13 cellular contexts compared by ENCODE assay signal in genomic region chr1:209797978-209798639, GRCh38. TPM values are rescaled to one million over a fixed set of nuclear protein-coding genes. Genes with fewer than 3 reads are reported as not detected.
DNase-seq lines count a peak whose midpoint lies in the region; ATAC-seq, FAIRE-seq and TF ChIP-seq lines count a peak whose summit lies in the region.
"Had no signal": no experiment of that assay in that cellular context is flagged by ENCODE, and none has a peak within 500 bp of the region (broad histone marks: within the 10 kb centered on the region; RNA-seq: fewer than 3 reads in every experiment).

No MANE protein-coding gene starts in this region.

- H3K9me3 ChIP-seq in K562 (replicated peaks; ENCODE audit: control insufficient read depth, insufficient read depth, low read depth, low read length), result no peaks in the 10 kb centered on the region

- no peak overlapping the region for H3K4me3 Mint-ChIP-seq in naive B cell

- CTCF ChIA-PET in K562 (lab: Yijun Ruan, JAX; ENCODE audit: low intra/inter-chr PET ratio), result no interaction called here

- in situ Hi-C loops in K562 (cut with MboI) (no loop called here), GM13977 (cut with MboI; ENCODE audit: low pct_unique_long_range_greater_than_20kb, low sequenced_read_pairs, unreplicated experiment) (no loop called here)

- H3K27ac ChIP-seq in K562 (ENCODE audit: extremely low read depth, low read depth, low read length), result no peak overlapping the region

- H3K4me1 ChIP-seq in K562 (replicated peaks in 1 of 2; ENCODE audit: control insufficient read depth in 2 of 2, insufficient read depth in 2 of 2, low read length in 2 of 2), result 0 out of 5 replicates have a peak, but pooled peaks cover 0 to 2% of the 10 kb centered on the region in 2 experiments

- intact Hi-C loops in K562 (cut with micrococcal nuclease), result no loop called here

- peaks cover 29 to 49% (median 44%) of the 10 kb centered on the region in 3 donors for H3K27me3 Mint-ChIP-seq in naive B cell

- WGBS in K562 (ENCODE audit: insufficient coverage, low coverage, missing lambda C conversion rate), result 27% methylated on average over 9 of the region's 9 CpGs

- peak; percentile 65 for FAIRE-seq in K562 (lab: Jason Lieb, UNC)

- BruUV-seq in K562 (replicated peaks; lab: Mats Ljungman, UMichigan), result no TSS peak

- H3K36me3 ChIP-seq in K562 (ENCODE audit: control insufficient read depth, insufficient read depth, low read length), result no peaks in the 10 kb centered on the region

- no peaks in the 10 kb centered on the region for H3K79me2 ChIP-seq in K562 (ENCODE audit: control insufficient read depth, insufficient read depth, low read length)

- H3K27me3 ChIP-seq in K562 (ENCODE audit: control insufficient read depth in 2 of 2, insufficient read depth in 2 of 2, low read length in 2 of 2), result peaks cover 31 to 37% of the 10 kb centered on the region in 2 experiments

- H3K4me3 ChIP-seq in K562, result no peak overlapping the region

- H2AFZ ChIP-seq in K562 (ENCODE audit: low read depth, low read length), result no peak overlapping the region

- peak; percentile 25; the same call in 1 of the 3 replicates for TF ChIP-seq CTCF in GM12872 (IDR thresholded peaks at IDR 0.05; ENCODE audit: insufficient read depth, low read depth, low read length)
- TF ChIP-seq CTCF in K562 (IDR thresholded peaks at IDR 0.05 in 2 of 3, conservative IDR thresholded peaks at IDR 0.05 in 1 of 3; ENCODE audit: insufficient read depth in 2 of 3, low read depth in 1 of 3, low read length in 3 of 3), result peak; percentile 50 to 54 (median 52)
- TF ChIP-seq CTCF in GM13977 (IDR thresholded peaks at IDR 0.05; ENCODE audit: extremely low read depth, insufficient read depth, missing control alignments), result no peak

- no peak overlapping the region for H3K9ac ChIP-seq in K562 (ENCODE audit: insufficient read depth in 1 of 2, low read depth in 2 of 2, low read length in 2 of 2)

- peaks cover 0 to 6% (median 5%) of the 10 kb centered on the region in 3 donors for H3K4me1 Mint-ChIP-seq in naive B cell

- DNase-seq in NCI-H69 (lab: John Stamatoyannopoulos, UW) (peak; percentile 14), K562 (ENCODE audit: extremely low read depth in 1 of 4, low spot score in 3 of 4) (peak in 1 of 4 experiments; percentile 29), naive B cell (no peak), HuH-7 (ENCODE audit: low spot score) (no peak), T-helper 1 cell (no peak), NCI-H748 treated with DMSO at 0.1 percent for 48 hours (lab: John Stamatoyannopoulos, UW) (no peak), GM13977 (ENCODE audit: low spot score) (no peak)
- DNase-seq: kidney glomerular epithelial cell, NCI-H2171 had no signal

- H3K9me1 ChIP-seq in K562 (ENCODE audit: control insufficient read depth, insufficient read depth, low read length), result no peaks in the 10 kb centered on the region

- no peak overlapping the region for H3K4me2 ChIP-seq in K562 (ENCODE audit: insufficient read depth, low read length)

- no peak for TF ChIP-seq EP300 in K562 (IDR thresholded peaks at IDR 0.05; ENCODE audit: low read length)

- H3K9me3 Mint-ChIP-seq in naive B cell, result peaks cover 0 to 3% (median 0%) of the 10 kb centered on the region in 7 donors

- H3K36me3 Mint-ChIP-seq in naive B cell, result peaks cover 0 to 6% of the 10 kb centered on the region in 2 donors

- TF ChIP-seq RAD21 in K562 (CRISPR knock-in tag; conservative IDR thresholded peaks at IDR 0.05 in 1 of 2, IDR thresholded peaks at IDR 0.05 in 1 of 2), result peak in 1 of 2 experiments; percentile 38; a peak in 2 of 4 replicates

- peak overlapping the region in 1 of 6 donors; percentile 17 for H3K27ac Mint-ChIP-seq in naive B cell

- no peak for TF ChIP-seq POLR2A in K562 (conservative IDR thresholded peaks at IDR 0.05)

- POLR2A ChIA-PET in K562 (lab: Yijun Ruan, JAX), result interaction anchor here (0.7 kb wide), 1 partner anchor 35 kb away, joined by 3 read pairs; no protein-coding TSS in a partner anchor

- ATAC-seq in K562 (peak; percentile 84), naive B cell (ENCODE audit: low read depth in 2 of 2) (peak; percentile 33 to 38)

- no peaks in the 10 kb centered on the region for H4K20me1 ChIP-seq in K562 (replicated peaks; ENCODE audit: control insufficient read depth, insufficient read depth, low read length)

RNA-seq across cellular contexts. Expression of gene IRF6, which starts 7.8 kb away (rescaled TPM):
- total RNA-seq in K562 (2011; cell fraction: chromatin; rRNA removed; ENCODE audit: low replicate concordance), result 0.63 and 1.3 TPM in 2 replicates
- total RNA-seq in K562 (2011; cell fraction: nucleolus; rRNA removed), result 0.33 and 0.53 TPM in 2 replicates
- 0.53 and 0.88 TPM in 2 replicates for total RNA-seq in K562 (2011; cell fraction: nucleoplasm; rRNA removed)
- total RNA-seq in K562 (2014; rRNA removed) (0.32 and 0.37 TPM in 2 replicates), K562 (2014; rRNA removed; fragmentation: Illumina TruSeq; extraction: Trizol) (0.22 and 0.25 TPM in 2 replicates), K562 (2015; rRNA removed; fragmentation: Illumina TruSeq; extraction: Trizol) (0.08 and 0.11 TPM in 2 replicates), K562 (2021) (0.20 and 0.29 TPM in 2 replicates)
- polyA plus RNA-seq in K562 (2011; rRNA removed) (0.64 and 0.65 TPM in 2 replicates), K562 (2014; fragmentation: Illumina TruSeq; extraction: Trizol) (0.10 and 0.15 TPM in 2 replicates), K562 (2014; fragmentation: Nextera tagmentation; extraction: Ambion mirVana) (under 1 TPM; 0.04 to 0.17 TPM), K562 (2014; rRNA removed) (0.03 and 0.11 TPM in 2 replicates), naive B cell (ENCODE audit: low read depth in 6 of 6) (1 to 10 TPM in 4 of 6 donors, under 1 TPM in 1, not detected in 1; 0.54 to 2.4 (median 1.8) TPM)
- polyA plus RNA-seq in K562 (2011; cell fraction: cytosol; rRNA removed), result 0.50 and 0.51 TPM in 2 replicates
- 0.35 and 0.57 TPM in 2 replicates for polyA plus RNA-seq in K562 (2011; cell fraction: nucleus; rRNA removed)
- 0.21 and 0.80 TPM in 2 replicates for polyA plus RNA-seq in K562 (2012)
- 0.57 and 0.84 TPM in 2 replicates for polyA minus RNA-seq in K562 (2011; rRNA and poly(A)+ RNA removed)
- polyA minus RNA-seq in K562 (2011; cell fraction: cytosol; rRNA and poly(A)+ RNA removed), result 0.36 and 0.76 TPM in 2 replicates
- 0.13 and 0.56 TPM in 2 replicates for polyA minus RNA-seq in K562 (2011; cell fraction: nucleus; rRNA and poly(A)+ RNA removed)
- total RNA-seq: T-helper 2 cell treated with Interferon-gamma antibody and Interleukin-4, amounts not matched to agents 100 ng/mL and 5 ng/mL, for 36 hours had no signal
- polyA plus RNA-seq: neural cell had no signal

RNA-seq across cellular contexts. Expression of gene C1orf74, which starts 13.8 kb away (rescaled TPM):
- 5.3 and 6.8 TPM in 2 replicates for total RNA-seq in K562 (2011; cell fraction: chromatin; rRNA removed; ENCODE audit: low replicate concordance)
- total RNA-seq in K562 (2011; cell fraction: nucleolus; rRNA removed), result 5.9 and 6.8 TPM in 2 replicates
- total RNA-seq in K562 (2011; cell fraction: nucleoplasm; rRNA removed), result 7.3 and 8.0 TPM in 2 replicates
- total RNA-seq in K562 (2014; rRNA removed) (4.0 and 4.3 TPM in 2 replicates), K562 (2014; rRNA removed; fragmentation: Illumina TruSeq; extraction: Trizol) (5.7 and 6.5 TPM in 2 replicates), K562 (2015; rRNA removed; fragmentation: Illumina TruSeq; extraction: Trizol) (5.7 and 6.5 TPM in 2 replicates), K562 (2021) (4.7 and 4.9 TPM in 2 replicates)
- polyA plus RNA-seq in K562 (2011; rRNA removed) (5.8 and 7.4 TPM in 2 replicates), K562 (2014; fragmentation: Illumina TruSeq; extraction: Trizol) (5.3 and 5.7 TPM in 2 replicates), K562 (2014; fragmentation: Nextera tagmentation; extraction: Ambion mirVana) (1 to 10 TPM; 5.7 to 7.6 TPM), K562 (2014; rRNA removed) (4.0 and 4.9 TPM in 2 replicates), naive B cell (ENCODE audit: low read depth in 6 of 6) (1 to 10 TPM in 1 of 6 donors, under 1 TPM in 5; 0.45 to 1.9 (median 0.66) TPM)
- 4.4 and 4.9 TPM in 2 replicates for polyA plus RNA-seq in K562 (2011; cell fraction: cytosol; rRNA removed)
- 3.7 and 4.5 TPM in 2 replicates for polyA plus RNA-seq in K562 (2011; cell fraction: nucleus; rRNA removed)
- polyA plus RNA-seq in K562 (2012), result 3.2 and 3.4 TPM in 2 replicates
- polyA minus RNA-seq in K562 (2011; rRNA and poly(A)+ RNA removed), result 10.9 and 11.2 TPM in 2 replicates
- polyA minus RNA-seq in K562 (2011; cell fraction: cytosol; rRNA and poly(A)+ RNA removed), result 2.0 and 4.0 TPM in 2 replicates
- polyA minus RNA-seq in K562 (2011; cell fraction: nucleus; rRNA and poly(A)+ RNA removed), result 8.6 and 17.5 TPM in 2 replicates

RNA-seq across cellular contexts. Expression of gene UTP25, which starts 29.7 kb away (rescaled TPM):
- total RNA-seq in K562 (2011; cell fraction: chromatin; rRNA removed; ENCODE audit: low replicate concordance), result 18.3 and 30.1 TPM in 2 replicates
- total RNA-seq in K562 (2011; cell fraction: nucleolus; rRNA removed), result 10.3 and 13.0 TPM in 2 replicates
- 18.0 and 28.4 TPM in 2 replicates for total RNA-seq in K562 (2011; cell fraction: nucleoplasm; rRNA removed)
- total RNA-seq in K562 (2014; rRNA removed) (10.6 and 11.9 TPM in 2 replicates), K562 (2014; rRNA removed; fragmentation: Illumina TruSeq; extraction: Trizol) (17.6 and 18.4 TPM in 2 replicates), K562 (2015; rRNA removed; fragmentation: Illumina TruSeq; extraction: Trizol) (15.3 and 16.6 TPM in 2 replicates), K562 (2021) (10.7 and 12.0 TPM in 2 replicates)
- polyA plus RNA-seq in K562 (2011; rRNA removed) (10.4 and 12.8 TPM in 2 replicates), K562 (2014; fragmentation: Illumina TruSeq; extraction: Trizol) (13.1 and 15.7 TPM in 2 replicates), K562 (2014; fragmentation: Nextera tagmentation; extraction: Ambion mirVana) (10 to 100 TPM in 1 of 2 experiments, 1 to 10 TPM in 1; 5.7 to 10.9 TPM), K562 (2014; rRNA removed) (8.7 and 9.5 TPM in 2 replicates), naive B cell (ENCODE audit: low read depth in 6 of 6) (10 to 100 TPM in 1 of 6 donors, 1 to 10 TPM in 5; 4.1 to 11.9 (median 6.8) TPM)
- polyA plus RNA-seq in K562 (2011; cell fraction: cytosol; rRNA removed), result 4.5 and 6.9 TPM in 2 replicates
- 10.4 and 11.3 TPM in 2 replicates for polyA plus RNA-seq in K562 (2011; cell fraction: nucleus; rRNA removed)
- 5.1 and 6.6 TPM in 2 replicates for polyA plus RNA-seq in K562 (2012)
- 20.6 and 21.0 TPM in 2 replicates for polyA minus RNA-seq in K562 (2011; rRNA and poly(A)+ RNA removed)
- 4.3 and 4.9 TPM in 2 replicates for polyA minus RNA-seq in K562 (2011; cell fraction: cytosol; rRNA and poly(A)+ RNA removed)
- polyA minus RNA-seq in K562 (2011; cell fraction: nucleus; rRNA and poly(A)+ RNA removed), result 19.7 and 27.1 TPM in 2 replicates

RNA-seq across cellular contexts. Expression of gene TRAF3IP3, which starts 42.3 kb away (rescaled TPM):
- total RNA-seq in K562 (2011; cell fraction: chromatin; rRNA removed; ENCODE audit: low replicate concordance), result not detected in 2 replicates
- not detected in 2 replicates for total RNA-seq in K562 (2011; cell fraction: nucleolus; rRNA removed)
- total RNA-seq in K562 (2011; cell fraction: nucleoplasm; rRNA removed), result 0.15 TPM in 1 of 2 replicates, not detected in the other
- 1.1 TPM in 1 of 2 replicates, not detected in the other for total RNA-seq in K562 (2014; rRNA removed)
- total RNA-seq in K562 (2014; rRNA removed; fragmentation: Illumina TruSeq; extraction: Trizol), result 0.15 and 0.26 TPM in 2 replicates
- 0.34 and 0.36 TPM in 2 replicates for total RNA-seq in K562 (2015; rRNA removed; fragmentation: Illumina TruSeq; extraction: Trizol)
- total RNA-seq in K562 (2021), result 0.56 and 0.80 TPM in 2 replicates
- 0.06 and 0.12 TPM in 2 replicates for polyA plus RNA-seq in K562 (2011; rRNA removed)
- not detected in 2 replicates for polyA plus RNA-seq in K562 (2011; cell fraction: cytosol; rRNA removed)
- not detected in 2 replicates for polyA plus RNA-seq in K562 (2011; cell fraction: nucleus; rRNA removed)
- 0.56 and 1.1 TPM in 2 replicates for polyA plus RNA-seq in K562 (2012)
- polyA plus RNA-seq in K562 (2014; fragmentation: Illumina TruSeq; extraction: Trizol), result 0.31 TPM in 1 of 2 replicates, not detected in the other
- polyA plus RNA-seq in K562 (2014; fragmentation: Nextera tagmentation; extraction: Ambion mirVana), result under 1 TPM; 0.21 to 0.45 TPM
- polyA plus RNA-seq in K562 (2014; rRNA removed), result 0.29 and 0.57 TPM in 2 replicates
- not detected in 2 replicates for polyA minus RNA-seq in K562 (2011; rRNA and poly(A)+ RNA removed)
- polyA minus RNA-seq in K562 (2011; cell fraction: cytosol; rRNA and poly(A)+ RNA removed), result not detected in 2 replicates
- not detected in 2 replicates for polyA minus RNA-seq in K562 (2011; cell fraction: nucleus; rRNA and poly(A)+ RNA removed)
- 100 to 1,000 TPM; 161 to 281 (median 243) TPM for polyA plus RNA-seq in naive B cell (ENCODE audit: low read depth in 6 of 6)
- total RNA-seq: HT1080 had no signal
- polyA plus RNA-seq: neural cell had no signal
